Comparison of ENCODE assay signal across 1 cellular context in the genomic region with DNA sequence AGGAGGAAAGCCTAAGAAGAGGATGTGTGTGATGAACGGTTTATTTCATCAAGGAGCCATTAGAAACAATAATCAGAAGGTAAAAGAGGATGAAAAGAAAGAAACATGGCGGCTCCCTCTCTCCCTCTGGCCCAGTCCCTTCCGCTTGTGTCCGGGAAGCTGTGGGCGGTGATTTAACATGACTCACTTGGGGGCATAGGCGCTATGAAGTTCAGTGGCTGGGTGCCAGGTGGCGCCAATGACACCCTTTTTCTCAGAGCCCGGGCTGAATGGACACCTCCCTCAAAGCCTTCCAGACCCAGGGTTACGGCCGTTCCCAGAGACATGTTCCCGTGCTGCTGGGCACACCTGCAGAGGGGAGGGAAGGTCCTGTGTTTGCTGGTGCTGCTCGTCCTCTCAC.
A peak's percentile ranks its signal among the peaks of the same experiment; 100 is the strongest.
TF ChIP-seq lines count a peak whose summit lies in the region.

No MANE protein-coding gene starts in this region.

TF ChIP-seq in K562, 482 proteins besides CTCF, POLR2A, EP300 and RAD21 (continued from another document and continues in another):
- TF ChIP-seq, protein P1, sequence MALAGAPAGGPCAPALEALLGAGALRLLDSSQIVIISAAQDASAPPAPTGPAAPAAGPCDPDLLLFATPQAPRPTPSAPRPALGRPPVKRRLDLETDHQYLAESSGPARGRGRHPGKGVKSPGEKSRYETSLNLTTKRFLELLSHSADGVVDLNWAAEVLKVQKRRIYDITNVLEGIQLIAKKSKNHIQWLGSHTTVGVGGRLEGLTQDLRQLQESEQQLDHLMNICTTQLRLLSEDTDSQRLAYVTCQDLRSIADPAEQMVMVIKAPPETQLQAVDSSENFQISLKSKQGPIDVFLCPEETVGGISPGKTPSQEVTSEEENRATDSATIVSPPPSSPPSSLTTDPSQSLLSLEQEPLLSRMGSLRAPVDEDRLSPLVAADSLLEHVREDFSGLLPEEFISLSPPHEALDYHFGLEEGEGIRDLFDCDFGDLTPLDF (CRISPR knock-in tag; IDR thresholded peaks at IDR 0.05): no peak
- TF ChIP-seq EP400 (IDR thresholded peaks at IDR 0.05) (no peak), CHD4 (IDR thresholded peaks at IDR 0.05; ENCODE audit: insufficient read depth, insufficient replicate concordance, low read depth, low read length, poor library complexity, severe bottlenecking) (no peak), GTF2A2 (tag; IDR thresholded peaks at IDR 0.05) (no peak), DMBX1 (CRISPR knock-in tag; IDR thresholded peaks at IDR 0.05; ENCODE audit: borderline replicate concordance) (no peak; the same call in 1 of the 2 replicates), ZNF408 (CRISPR knock-in tag; IDR thresholded peaks at IDR 0.05; ENCODE audit: low read depth) (no peak), BDP1 (IDR thresholded peaks at IDR 0.05; ENCODE audit: insufficient read depth, insufficient read length) (no peak), ZNF282 (CRISPR knock-in tag; IDR thresholded peaks at IDR 0.05) (no peak), ILK (tag; IDR thresholded peaks at IDR 0.05; ENCODE audit: borderline replicate concordance, low read depth) (no peak), SLC30A9 (CRISPR knock-in tag; IDR thresholded peaks at IDR 0.05) (no peak), ELF2 (CRISPR knock-in tag; IDR thresholded peaks at IDR 0.05) (no peak), SMAD2 (IDR thresholded peaks at IDR 0.05; ENCODE audit: low read depth, low read length) (no peak), ADNP (tag; IDR thresholded peaks at IDR 0.05) (no peak), TCF7L2 (IDR thresholded peaks at IDR 0.05; ENCODE audit: low read depth, low read length) (no peak), NFRKB (IDR thresholded peaks at IDR 0.05; ENCODE audit: low read depth) (no peak), JUN (IDR thresholded peaks at IDR 0.05; ENCODE audit: borderline replicate concordance, low read depth, low read length) (peak; percentile 36; the same call in 1 of the 2 replicates), JUN (CRISPR knock-in tag; IDR thresholded peaks at IDR 0.05; ENCODE audit: borderline replicate concordance) (no peak), FOSL1 (tag; conservative IDR thresholded peaks at IDR 0.05) (peak; percentile 70), BRCA1 (IDR thresholded peaks at IDR 0.05) (no peak), BRCA1 (CRISPR knock-in tag; IDR thresholded peaks at IDR 0.05) (no peak), RUNX1 (IDR thresholded peaks at IDR 0.05; ENCODE audit: low read depth) (no peak), KDM4B (IDR thresholded peaks at IDR 0.05; ENCODE audit: borderline replicate concordance in 2 of 2, low read depth in 1 of 2) (no peak), CBFA2T2 (conservative IDR thresholded peaks at IDR 0.05) (no peak), SIX5 (IDR thresholded peaks at IDR 0.05; ENCODE audit: borderline replicate concordance in 1 of 2, insufficient read depth in 1 of 2, low read depth in 1 of 2, low read length in 2 of 2) (no peak), ZC3H8 (IDR thresholded peaks at IDR 0.05) (no peak), ZNF586 (CRISPR knock-in tag; conservative IDR thresholded peaks at IDR 0.05) (no peak), CCAR2 (IDR thresholded peaks at IDR 0.05; ENCODE audit: low read depth, low read length) (no peak), MAFG (tag; conservative IDR thresholded peaks at IDR 0.05) (no peak), ETV1 (tag; conservative IDR thresholded peaks at IDR 0.05; ENCODE audit: low read depth) (peak; percentile 35; the same call in 1 of the 2 replicates), PRMT5 (CRISPR knock-in tag; IDR thresholded peaks at IDR 0.05) (no peak), XRCC3 (IDR thresholded peaks at IDR 0.05) (no peak), TCF3 (CRISPR knock-in tag; IDR thresholded peaks at IDR 0.05) (no peak), POLR2AphosphoS5 (IDR thresholded peaks at IDR 0.05; ENCODE audit: control insufficient read depth, insufficient read depth, low read depth, low read length) (no peak), ZNF717 (CRISPR knock-in tag; IDR thresholded peaks at IDR 0.05) (no peak), TOE1 (IDR thresholded peaks at IDR 0.05; ENCODE audit: borderline replicate concordance) (no peak), TOE1 (CRISPR knock-in tag; IDR thresholded peaks at IDR 0.05; ENCODE audit: borderline replicate concordance, low read depth) (no peak), GATAD2B (IDR thresholded peaks at IDR 0.05; ENCODE audit: borderline replicate concordance) (no peak)
- TF ChIP-seq, protein P2, sequence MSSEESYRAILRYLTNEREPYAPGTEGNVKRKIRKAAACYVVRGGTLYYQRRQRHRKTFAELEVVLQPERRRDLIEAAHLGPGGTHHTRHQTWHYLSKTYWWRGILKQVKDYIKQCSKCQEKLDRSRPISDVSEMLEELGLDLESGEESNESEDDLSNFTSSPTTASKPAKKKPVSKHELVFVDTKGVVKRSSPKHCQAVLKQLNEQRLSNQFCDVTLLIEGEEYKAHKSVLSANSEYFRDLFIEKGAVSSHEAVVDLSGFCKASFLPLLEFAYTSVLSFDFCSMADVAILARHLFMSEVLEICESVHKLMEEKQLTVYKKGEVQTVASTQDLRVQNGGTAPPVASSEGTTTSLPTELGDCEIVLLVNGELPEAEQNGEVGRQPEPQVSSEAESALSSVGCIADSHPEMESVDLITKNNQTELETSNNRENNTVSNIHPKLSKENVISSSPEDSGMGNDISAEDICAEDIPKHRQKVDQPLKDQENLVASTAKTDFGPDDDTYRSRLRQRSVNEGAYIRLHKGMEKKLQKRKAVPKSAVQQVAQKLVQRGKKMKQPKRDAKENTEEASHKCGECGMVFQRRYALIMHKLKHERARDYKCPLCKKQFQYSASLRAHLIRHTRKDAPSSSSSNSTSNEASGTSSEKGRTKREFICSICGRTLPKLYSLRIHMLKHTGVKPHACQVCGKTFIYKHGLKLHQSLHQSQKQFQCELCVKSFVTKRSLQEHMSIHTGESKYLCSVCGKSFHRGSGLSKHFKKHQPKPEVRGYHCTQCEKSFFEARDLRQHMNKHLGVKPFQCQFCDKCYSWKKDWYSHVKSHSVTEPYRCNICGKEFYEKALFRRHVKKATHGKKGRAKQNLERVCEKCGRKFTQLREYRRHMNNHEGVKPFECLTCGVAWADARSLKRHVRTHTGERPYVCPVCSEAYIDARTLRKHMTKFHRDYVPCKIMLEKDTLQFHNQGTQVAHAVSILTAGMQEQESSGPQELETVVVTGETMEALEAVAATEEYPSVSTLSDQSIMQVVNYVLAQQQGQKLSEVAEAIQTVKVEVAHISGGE (CRISPR knock-in tag; IDR thresholded peaks at IDR 0.05): peak in 1 of 3 experiments; percentile 77; a peak in 2 of 6 replicates
- TF ChIP-seq, protein P3, sequence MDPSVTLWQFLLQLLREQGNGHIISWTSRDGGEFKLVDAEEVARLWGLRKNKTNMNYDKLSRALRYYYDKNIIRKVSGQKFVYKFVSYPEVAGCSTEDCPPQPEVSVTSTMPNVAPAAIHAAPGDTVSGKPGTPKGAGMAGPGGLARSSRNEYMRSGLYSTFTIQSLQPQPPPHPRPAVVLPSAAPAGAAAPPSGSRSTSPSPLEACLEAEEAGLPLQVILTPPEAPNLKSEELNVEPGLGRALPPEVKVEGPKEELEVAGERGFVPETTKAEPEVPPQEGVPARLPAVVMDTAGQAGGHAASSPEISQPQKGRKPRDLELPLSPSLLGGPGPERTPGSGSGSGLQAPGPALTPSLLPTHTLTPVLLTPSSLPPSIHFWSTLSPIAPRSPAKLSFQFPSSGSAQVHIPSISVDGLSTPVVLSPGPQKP (CRISPR knock-in tag; IDR thresholded peaks at IDR 0.05): no peak
- TF ChIP-seq, protein P4, sequence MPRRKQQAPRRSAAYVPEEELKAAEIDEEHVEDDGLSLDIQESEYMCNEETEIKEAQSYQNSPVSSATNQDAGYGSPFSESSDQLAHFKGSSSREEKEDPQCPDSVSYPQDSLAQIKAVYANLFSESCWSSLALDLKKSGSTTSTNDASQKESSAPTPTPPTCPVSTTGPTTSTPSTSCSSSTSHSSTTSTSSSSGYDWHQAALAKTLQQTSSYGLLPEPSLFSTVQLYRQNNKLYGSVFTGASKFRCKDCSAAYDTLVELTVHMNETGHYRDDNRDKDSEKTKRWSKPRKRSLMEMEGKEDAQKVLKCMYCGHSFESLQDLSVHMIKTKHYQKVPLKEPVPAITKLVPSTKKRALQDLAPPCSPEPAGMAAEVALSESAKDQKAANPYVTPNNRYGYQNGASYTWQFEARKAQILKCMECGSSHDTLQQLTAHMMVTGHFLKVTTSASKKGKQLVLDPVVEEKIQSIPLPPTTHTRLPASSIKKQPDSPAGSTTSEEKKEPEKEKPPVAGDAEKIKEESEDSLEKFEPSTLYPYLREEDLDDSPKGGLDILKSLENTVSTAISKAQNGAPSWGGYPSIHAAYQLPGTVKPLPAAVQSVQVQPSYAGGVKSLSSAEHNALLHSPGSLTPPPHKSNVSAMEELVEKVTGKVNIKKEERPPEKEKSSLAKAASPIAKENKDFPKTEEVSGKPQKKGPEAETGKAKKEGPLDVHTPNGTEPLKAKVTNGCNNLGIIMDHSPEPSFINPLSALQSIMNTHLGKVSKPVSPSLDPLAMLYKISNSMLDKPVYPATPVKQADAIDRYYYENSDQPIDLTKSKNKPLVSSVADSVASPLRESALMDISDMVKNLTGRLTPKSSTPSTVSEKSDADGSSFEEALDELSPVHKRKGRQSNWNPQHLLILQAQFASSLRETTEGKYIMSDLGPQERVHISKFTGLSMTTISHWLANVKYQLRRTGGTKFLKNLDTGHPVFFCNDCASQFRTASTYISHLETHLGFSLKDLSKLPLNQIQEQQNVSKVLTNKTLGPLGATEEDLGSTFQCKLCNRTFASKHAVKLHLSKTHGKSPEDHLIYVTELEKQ (CRISPR knock-in tag; IDR thresholded peaks at IDR 0.05): no peak
- TF ChIP-seq, protein P5, sequence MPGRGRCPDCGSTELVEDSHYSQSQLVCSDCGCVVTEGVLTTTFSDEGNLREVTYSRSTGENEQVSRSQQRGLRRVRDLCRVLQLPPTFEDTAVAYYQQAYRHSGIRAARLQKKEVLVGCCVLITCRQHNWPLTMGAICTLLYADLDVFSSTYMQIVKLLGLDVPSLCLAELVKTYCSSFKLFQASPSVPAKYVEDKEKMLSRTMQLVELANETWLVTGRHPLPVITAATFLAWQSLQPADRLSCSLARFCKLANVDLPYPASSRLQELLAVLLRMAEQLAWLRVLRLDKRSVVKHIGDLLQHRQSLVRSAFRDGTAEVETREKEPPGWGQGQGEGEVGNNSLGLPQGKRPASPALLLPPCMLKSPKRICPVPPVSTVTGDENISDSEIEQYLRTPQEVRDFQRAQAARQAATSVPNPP (IDR thresholded peaks at IDR 0.05; ENCODE audit: borderline replicate concordance, insufficient read depth, insufficient read length): no peak
- TF ChIP-seq, protein P6, sequence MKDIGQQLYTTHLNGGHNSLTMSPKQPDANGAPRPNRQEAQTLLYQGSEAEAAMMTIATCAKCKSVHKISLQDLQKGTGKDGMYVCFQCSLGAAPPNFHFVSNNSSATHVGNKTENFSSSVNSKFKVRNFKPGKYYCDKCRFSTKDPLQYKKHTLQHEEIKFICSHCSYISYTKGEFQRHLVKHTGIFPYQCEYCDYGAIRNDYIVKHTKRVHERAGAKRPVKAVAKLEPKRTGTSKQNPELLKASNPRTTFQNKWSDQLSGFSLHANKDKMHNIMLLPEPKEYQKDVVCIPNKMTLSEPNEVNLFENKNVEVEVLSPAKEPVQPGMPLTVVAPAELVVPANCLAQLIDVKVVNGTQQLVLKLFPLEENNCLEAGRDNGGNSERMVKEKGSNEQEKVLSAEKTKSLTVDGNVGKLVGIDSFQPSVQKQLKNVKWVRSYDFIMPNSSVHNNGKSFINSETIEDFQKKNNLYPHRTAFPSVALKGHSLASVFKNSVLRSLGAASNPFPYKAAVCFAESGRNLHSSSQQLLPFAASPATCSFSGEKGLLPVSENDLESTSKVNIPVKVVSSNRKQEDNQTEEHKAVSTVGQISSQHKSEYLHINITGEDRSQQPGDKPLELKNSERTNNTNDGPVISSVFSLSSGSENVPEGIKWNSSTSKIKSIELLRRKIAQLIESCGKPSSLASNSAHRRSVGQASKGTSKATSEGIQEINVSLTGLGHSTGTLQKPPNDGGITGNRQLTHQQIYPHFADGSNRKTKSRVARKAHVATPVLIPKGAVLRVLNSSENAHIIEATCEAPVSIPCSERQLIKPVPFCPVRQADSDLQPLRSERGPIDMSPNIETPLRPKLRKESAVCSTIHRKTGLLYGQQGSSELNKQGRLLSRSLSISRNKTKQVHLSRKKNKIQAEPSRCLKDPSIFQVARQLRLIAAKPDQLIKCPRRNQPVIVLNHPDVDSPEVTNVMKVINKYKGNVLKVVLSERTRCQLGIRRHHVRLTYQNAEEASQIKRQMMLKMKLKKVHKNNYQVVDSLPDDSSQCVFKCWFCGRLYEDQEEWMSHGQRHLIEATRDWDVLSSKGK (CRISPR knock-in tag; IDR thresholded peaks at IDR 0.05): no peak
- TF ChIP-seq, protein P7, sequence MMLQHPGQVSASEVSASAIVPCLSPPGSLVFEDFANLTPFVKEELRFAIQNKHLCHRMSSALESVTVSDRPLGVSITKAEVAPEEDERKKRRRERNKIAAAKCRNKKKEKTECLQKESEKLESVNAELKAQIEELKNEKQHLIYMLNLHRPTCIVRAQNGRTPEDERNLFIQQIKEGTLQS (IDR thresholded peaks at IDR 0.05): peak; percentile 58
- TF ChIP-seq, protein P7 (CRISPR knock-in tag; conservative IDR thresholded peaks at IDR 0.05): no peak
- TF ChIP-seq, protein P8, sequence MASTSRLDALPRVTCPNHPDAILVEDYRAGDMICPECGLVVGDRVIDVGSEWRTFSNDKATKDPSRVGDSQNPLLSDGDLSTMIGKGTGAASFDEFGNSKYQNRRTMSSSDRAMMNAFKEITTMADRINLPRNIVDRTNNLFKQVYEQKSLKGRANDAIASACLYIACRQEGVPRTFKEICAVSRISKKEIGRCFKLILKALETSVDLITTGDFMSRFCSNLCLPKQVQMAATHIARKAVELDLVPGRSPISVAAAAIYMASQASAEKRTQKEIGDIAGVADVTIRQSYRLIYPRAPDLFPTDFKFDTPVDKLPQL (IDR thresholded peaks at IDR 0.05; ENCODE audit: extremely low read depth, insufficient read length): no peak
